Comparison of ENCODE assay signal across 8 cellular contexts in the genomic region with DNA sequence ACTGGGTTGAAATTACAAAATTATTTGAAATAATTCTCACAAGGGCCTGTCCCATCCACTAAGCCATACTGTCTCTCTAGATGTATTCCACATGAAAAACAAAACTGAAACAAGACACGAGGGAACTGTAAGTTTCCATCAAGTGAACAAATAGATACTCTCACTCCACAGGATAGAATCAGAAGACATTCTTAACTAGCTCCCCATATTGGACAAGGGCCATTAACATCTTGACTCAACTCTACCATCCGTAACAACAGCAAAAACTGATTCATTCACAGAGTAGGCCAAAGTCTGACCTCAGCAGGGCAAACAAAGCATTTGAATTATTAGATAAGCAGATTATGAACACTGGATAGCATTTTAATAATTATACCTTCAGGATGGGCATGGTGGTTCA. TPM values are rescaled to one million over a fixed set of nuclear protein-coding genes. Genes with fewer than 3 reads are reported as not detected.
DNase-seq lines count a peak whose midpoint lies in the region; ATAC-seq, FAIRE-seq and TF ChIP-seq lines count a peak whose summit lies in the region.

No MANE protein-coding gene starts in this region.

- no peak overlapping the region for H3K4me3 ChIP-seq in RWPE2 (ENCODE audit: severe bottlenecking)
- H3K4me3 ChIP-seq in keratinocyte (ENCODE audit: control insufficient read depth in 2 of 3, extremely low read depth in 1 of 3, insufficient read depth in 2 of 3, low read depth in 1 of 3, low read length in 3 of 3) = no peak overlapping the region

- TF ChIP-seq CTCF in GM20000 (IDR thresholded peaks at IDR 0.05; ENCODE audit: extremely low read depth, missing control alignments) (no peak), RWPE2 (IDR thresholded peaks at IDR 0.05; ENCODE audit: poor library complexity, severe bottlenecking) (no peak), keratinocyte (optimal IDR thresholded peaks at IDR 0.05 in 1 of 3, IDR thresholded peaks at IDR 0.05 in 1 of 3, conservative IDR thresholded peaks at IDR 0.05 in 1 of 3; ENCODE audit: extremely low read depth in 1 of 3, insufficient read depth in 2 of 3, low read length in 3 of 3) (no peak)

- H4K20me1 ChIP-seq in keratinocyte (ENCODE audit: control insufficient read depth, extremely low read depth, insufficient read depth, low read length) = no peaks in the 10 kb centered on the region

- FAIRE-seq in keratinocyte (lab: Jason Lieb, UNC) = no peak

- no peak overlapping the region for H2AFZ ChIP-seq in keratinocyte (ENCODE audit: control insufficient read depth, low read length)

- no peaks in the 10 kb centered on the region for H3K27me3 ChIP-seq in RWPE2 (ENCODE audit: insufficient read depth, poor library complexity, severe bottlenecking)
- H3K27me3 ChIP-seq in keratinocyte (ENCODE audit: control insufficient read depth, extremely low read depth, insufficient read depth, low read length) = no peaks in the 10 kb centered on the region

- H3K4me2 ChIP-seq in keratinocyte (ENCODE audit: control insufficient read depth, extremely low read depth, insufficient read depth, low read depth, low read length) = no peak overlapping the region

- H3K27ac ChIP-seq in RWPE2 (ENCODE audit: poor library complexity, severe bottlenecking) (peak overlapping the region; percentile 11), keratinocyte (ENCODE audit: control insufficient read depth, insufficient read depth, low read length) (peak overlapping the region; percentile 5)

- H3K9me3 ChIP-seq in RWPE2 (ENCODE audit: severe bottlenecking) (no peaks in the 10 kb centered on the region), keratinocyte (ENCODE audit: control insufficient read depth, low read depth, low read length) (no peaks in the 10 kb centered on the region)

- dilution Hi-C loops in keratinocyte (cut with MboI; ENCODE audit: extremely low pct_ligation_motif_present, low sequenced_read_pairs) = no loop called here

- DNase-seq in AG20443 (ENCODE audit: low spot score) (peak; percentile 80), GM20000 (ENCODE audit: low spot score) (peak; percentile 36), RWPE2 (ENCODE audit: low spot score) (no peak), keratinocyte (ENCODE audit: low read depth, low spot score) (no peak), foreskin melanocyte (no peak), cortex of kidney (lab: John Stamatoyannopoulos, UW) (no peak)
- DNase-seq in stimulated activated naive CD4-positive, alpha-beta T cell (lab: John Stamatoyannopoulos, UW) = no peak
- no peak for DNase-seq in activated CD4-positive, alpha-beta T cell treated with anti-CD3 and anti-CD28 coated beads for 4 hours

- H3K4me1 ChIP-seq in RWPE2 (ENCODE audit: insufficient read depth, poor library complexity, severe bottlenecking) (peaks cover 2% of the 10 kb centered on the region), keratinocyte (ENCODE audit: control insufficient read depth, extremely low read depth, insufficient read depth, low read length) (no peaks in the 10 kb centered on the region)

- H3K36me3 ChIP-seq in RWPE2 (ENCODE audit: low read depth) (peaks cover 55% of the 10 kb centered on the region), keratinocyte (ENCODE audit: control insufficient read depth in 2 of 2, extremely low read depth in 1 of 2, insufficient read depth in 2 of 2, low read length in 2 of 2) (peaks cover 8 to 9% of the 10 kb centered on the region in 2 experiments)

- peaks cover 71% of the 10 kb centered on the region for H3K79me2 ChIP-seq in keratinocyte (ENCODE audit: control insufficient read depth, insufficient read depth, low read length)

- H3K9me1 ChIP-seq in keratinocyte (ENCODE audit: control insufficient read depth, extremely low read depth, insufficient read depth, low read length) = no peaks in the 10 kb centered on the region

- peak; percentile 50; the same call in 2 of the 3 replicates for ATAC-seq in RWPE2 (ENCODE audit: low read depth)

- no peak overlapping the region for H3K9ac ChIP-seq in keratinocyte (ENCODE audit: control insufficient read depth, extremely low read depth, insufficient read depth, low read length)

RNA-seq across cellular contexts. Expression of a gene that starts 29.1 kb away (rescaled TPM):
- polyA plus RNA-seq in keratinocyte = 83.7 to 130 TPM (median 100 TPM) in 3 replicates
- 217 TPM for polyA plus RNA-seq in keratinocyte (2011; ENCODE audit: low read depth)
- 112 and 283 TPM in 2 replicates for polyA plus RNA-seq in keratinocyte (2011; cell fraction: cytosol; rRNA removed)
- 208 and 215 TPM in 2 replicates for polyA plus RNA-seq in keratinocyte (2011; cell fraction: nucleus; rRNA removed)
- polyA plus RNA-seq in keratinocyte (2012; ENCODE audit: low replicate concordance) = 66.1 and 86.4 TPM in 2 replicates
- polyA minus RNA-seq in keratinocyte = 46.9 to 97.5 TPM (median 79.6 TPM) in 3 replicates
- polyA minus RNA-seq in keratinocyte (2011; cell fraction: cytosol; rRNA and poly(A)+ RNA removed) = 57.2 TPM
- polyA minus RNA-seq in keratinocyte (2011; cell fraction: nucleus; rRNA and poly(A)+ RNA removed) = 60.1 and 145 TPM in 2 replicates

Comparison
In these comparisons a context has a peak if more than half of its experiments do, and no peak if none do; other contexts are left out.
1. DNase-seq: peak in AG20443 (single experiment) and GM20000 (single experiment); none in RWPE2 (single experiment), keratinocyte (single experiment), stimulated activated naive CD4-positive, alpha-beta T cell (0 of 6), foreskin melanocyte (single experiment), activated CD4-positive, alpha-beta T cell treated with anti-CD3 and anti-CD28 coated beads for 4 hours (0 of 2) and cortex of kidney (single experiment).